10 cellular contexts compared by ENCODE assay signal in the genomic region with DNA sequence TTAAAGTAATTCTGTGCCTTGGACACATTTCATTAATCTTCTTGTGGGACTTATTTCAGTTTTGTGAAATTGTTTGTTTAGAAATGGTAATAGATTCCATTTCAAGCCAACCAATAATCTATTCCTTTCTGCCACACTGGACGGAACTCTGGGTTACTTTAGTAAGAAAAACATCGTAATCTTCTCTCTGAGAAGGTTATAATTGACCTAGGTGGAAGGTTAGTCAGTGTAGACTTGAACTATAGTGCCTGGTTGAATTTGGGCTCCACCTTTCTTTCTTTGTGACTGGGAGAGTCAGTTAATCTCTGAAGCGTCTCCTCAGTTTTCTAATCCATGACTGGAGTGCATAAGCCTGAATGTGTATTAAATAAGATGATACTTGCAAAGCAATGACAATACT.
DNase-seq lines count a peak whose midpoint lies in the region; ATAC-seq, FAIRE-seq and TF ChIP-seq lines count a peak whose summit lies in the region.
"Had no signal": no experiment of that assay in that cellular context is flagged by ENCODE, and none has a peak within 500 bp of the region (broad histone marks: within the 10 kb centered on the region; RNA-seq: fewer than 3 reads in every experiment).

No MANE protein-coding gene starts in this region.

- no peak for ATAC-seq in HepG2
- ATAC-seq in right lobe of liver, result no peak
- peak; percentile 4 for ATAC-seq in HG02763 (IDR thresholded peaks at IDR 0.05; ENCODE audit: unreplicated experiment)
- ATAC-seq in HG03521 (IDR thresholded peaks at IDR 0.05; ENCODE audit: unreplicated experiment), result peak; percentile 15
- ATAC-seq: Panc1 had no signal

- H3K27me3 ChIP-seq in HepG2 (ENCODE audit: control insufficient read depth in 1 of 2, insufficient read depth in 2 of 2, low read length in 2 of 2), result no peaks in the 10 kb centered on the region
- H3K27me3 ChIP-seq in right lobe of liver, result no peaks in the 10 kb centered on the region

- intact Hi-C loops in HepG2 (cut with micrococcal nuclease; ENCODE audit: unreplicated experiment) (loop anchor here (10.0 kb wide), 1 partner anchor 295 kb away; no protein-coding TSS in a partner anchor), right lobe of liver (cut with DNase I) (no loop called here)

- in situ Hi-C loops in HepG2 (cut with HindIII; ENCODE audit: extremely low pct_ligation_motif_present, low pct_unique_long_range_greater_than_20kb), result no loop called here

- no peak for TF ChIP-seq CTCF in HepG2 (CRISPR knock-in tag; IDR thresholded peaks at IDR 0.05)
- no peak for TF ChIP-seq CTCF in right lobe of liver (IDR thresholded peaks at IDR 0.05)
- TF ChIP-seq CTCF in RWPE1 (conservative IDR thresholded peaks at IDR 0.05; ENCODE audit: low read depth), result no peak
- no peak for TF ChIP-seq CTCF in GM20000 (IDR thresholded peaks at IDR 0.05; ENCODE audit: extremely low read depth, missing control alignments)

- H3K9ac ChIP-seq in HepG2 (ENCODE audit: insufficient read depth, low read depth, low read length), result no peak overlapping the region

- no TSS peak for BruUV-seq in HepG2 (replicated peaks; lab: Mats Ljungman, UMichigan)

- TF ChIP-seq EP300 in HepG2 (IDR thresholded peaks at IDR 0.05; ENCODE audit: low read depth in 2 of 2, low read length in 2 of 2) (no peak), HepG2 (CRISPR knock-in tag; IDR thresholded peaks at IDR 0.05; ENCODE audit: borderline replicate concordance) (no peak)

- H3K9me3 ChIP-seq in HepG2 (ENCODE audit: low read length) (no peaks in the 10 kb centered on the region), right lobe of liver (no peaks in the 10 kb centered on the region)

- no peaks in the 10 kb centered on the region for H3K79me2 ChIP-seq in HepG2 (ENCODE audit: insufficient read depth, low read length)

- POLR2A ChIA-PET in HepG2 (lab: Yijun Ruan, JAX), result no interaction called here
- POLR2A ChIA-PET in RWPE1 (lab: Yijun Ruan, JAX; ENCODE audit: low non-redundant PET), result no interaction called here

- H4K20me1 ChIP-seq in HepG2 (ENCODE audit: insufficient read depth, low read length), result no peaks in the 10 kb centered on the region

- FAIRE-seq in HepG2 (lab: Jason Lieb, UNC) (no peak), urothelium cell line (lab: Jason Lieb, UNC) (no peak)
- FAIRE-seq: small intestine had no signal

- H3K27ac ChIP-seq in HepG2 (ENCODE audit: extremely low read length, insufficient read depth, low read length), result no peak overlapping the region
- no peak overlapping the region for H3K27ac ChIP-seq in right lobe of liver
- H3K27ac ChIP-seq in RWPE1, result no peak overlapping the region

- no peak overlapping the region for H3K4me2 ChIP-seq in HepG2 (ENCODE audit: low read depth, low read length)

- peak overlapping the region; percentile 29 for H2AFZ ChIP-seq in HepG2 (ENCODE audit: low read length)

- 36% methylated on average over 3 of the region's 3 CpGs for WGBS in HepG2 (ENCODE audit: low lambda C conversion rate)
- WGBS in right lobe of liver (ENCODE audit: insufficient coverage, low coverage, low lambda C conversion rate, missing lambda C conversion rate), result 69% methylated on average over 3 of the region's 3 CpGs

- H3K4me3 ChIP-seq in HepG2 (replicated peaks in 1 of 3; ENCODE audit: insufficient read depth in 1 of 3, low read depth in 2 of 3, low read length in 3 of 3) (no peak overlapping the region), right lobe of liver (no peak overlapping the region)

- no peak for TF ChIP-seq RAD21 in HepG2 (CRISPR knock-in tag; IDR thresholded peaks at IDR 0.05)

- H3K36me3 ChIP-seq in HepG2 (replicated peaks in 1 of 2; ENCODE audit: control insufficient read depth in 1 of 2, insufficient read depth in 2 of 2, low read length in 2 of 2) (no peaks in the 10 kb centered on the region), right lobe of liver (no peaks in the 10 kb centered on the region)

- H3K4me1 ChIP-seq in HepG2 (ENCODE audit: insufficient read depth, low read length), result no peaks in the 10 kb centered on the region
- H3K4me1 ChIP-seq in right lobe of liver, result no peaks in the 10 kb centered on the region

- CTCF ChIA-PET in HepG2 (lab: Yijun Ruan, JAX; ENCODE audit: low intra/inter-chr PET ratio, low total read pairs) (no interaction called here), RWPE1 (lab: Yijun Ruan, JAX) (no interaction called here)

- DNase-seq in HepG2 (ENCODE audit: low spot score) (no peak), right lobe of liver (no peak), RWPE1 (ENCODE audit: low spot score) (no peak), GM20000 (ENCODE audit: low spot score) (no peak), NCI-H446 (lab: John Stamatoyannopoulos, UW) (no peak), urothelium cell line (ENCODE audit: low spot score) (no peak)

- TF ChIP-seq POLR2A in HepG2 (IDR thresholded peaks at IDR 0.05; ENCODE audit: insufficient read depth in 1 of 2, low read depth in 2 of 2, low read length in 2 of 2) (no peak), right lobe of liver (IDR thresholded peaks at IDR 0.05) (no peak)

TF ChIP-seq in HepG2, 621 proteins besides CTCF, POLR2A, EP300 and RAD21:
- TF ChIP-seq, protein P1, sequence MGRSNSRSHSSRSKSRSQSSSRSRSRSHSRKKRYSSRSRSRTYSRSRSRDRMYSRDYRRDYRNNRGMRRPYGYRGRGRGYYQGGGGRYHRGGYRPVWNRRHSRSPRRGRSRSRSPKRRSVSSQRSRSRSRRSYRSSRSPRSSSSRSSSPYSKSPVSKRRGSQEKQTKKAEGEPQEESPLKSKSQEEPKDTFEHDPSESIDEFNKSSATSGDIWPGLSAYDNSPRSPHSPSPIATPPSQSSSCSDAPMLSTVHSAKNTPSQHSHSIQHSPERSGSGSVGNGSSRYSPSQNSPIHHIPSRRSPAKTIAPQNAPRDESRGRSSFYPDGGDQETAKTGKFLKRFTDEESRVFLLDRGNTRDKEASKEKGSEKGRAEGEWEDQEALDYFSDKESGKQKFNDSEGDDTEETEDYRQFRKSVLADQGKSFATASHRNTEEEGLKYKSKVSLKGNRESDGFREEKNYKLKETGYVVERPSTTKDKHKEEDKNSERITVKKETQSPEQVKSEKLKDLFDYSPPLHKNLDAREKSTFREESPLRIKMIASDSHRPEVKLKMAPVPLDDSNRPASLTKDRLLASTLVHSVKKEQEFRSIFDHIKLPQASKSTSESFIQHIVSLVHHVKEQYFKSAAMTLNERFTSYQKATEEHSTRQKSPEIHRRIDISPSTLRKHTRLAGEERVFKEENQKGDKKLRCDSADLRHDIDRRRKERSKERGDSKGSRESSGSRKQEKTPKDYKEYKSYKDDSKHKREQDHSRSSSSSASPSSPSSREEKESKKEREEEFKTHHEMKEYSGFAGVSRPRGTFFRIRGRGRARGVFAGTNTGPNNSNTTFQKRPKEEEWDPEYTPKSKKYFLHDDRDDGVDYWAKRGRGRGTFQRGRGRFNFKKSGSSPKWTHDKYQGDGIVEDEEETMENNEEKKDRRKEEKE (IDR thresholded peaks at IDR 0.05), result no peak
- TF ChIP-seq ZNF839 (CRISPR knock-in tag; IDR thresholded peaks at IDR 0.05; ENCODE audit: borderline replicate concordance) (no peak), ZNF672 (CRISPR knock-in tag; IDR thresholded peaks at IDR 0.05) (no peak), ZNF180 (CRISPR knock-in tag; IDR thresholded peaks at IDR 0.05; ENCODE audit: borderline replicate concordance, low read depth) (no peak), ZNF737 (CRISPR knock-in tag; IDR thresholded peaks at IDR 0.05; ENCODE audit: borderline replicate concordance) (no peak), ZNF674 (CRISPR knock-in tag; IDR thresholded peaks at IDR 0.05; ENCODE audit: low read depth) (no peak), TOPORS (CRISPR knock-in tag; IDR thresholded peaks at IDR 0.05) (no peak), MAZ (IDR thresholded peaks at IDR 0.05; ENCODE audit: borderline replicate concordance, low read depth, low read length) (no peak), MAZ (CRISPR knock-in tag; IDR thresholded peaks at IDR 0.05; ENCODE audit: low read depth) (no peak), DMAP1 (CRISPR knock-in tag; IDR thresholded peaks at IDR 0.05) (no peak), NFATC3 (CRISPR knock-in tag; IDR thresholded peaks at IDR 0.05) (no peak)
- TF ChIP-seq, protein P2, sequence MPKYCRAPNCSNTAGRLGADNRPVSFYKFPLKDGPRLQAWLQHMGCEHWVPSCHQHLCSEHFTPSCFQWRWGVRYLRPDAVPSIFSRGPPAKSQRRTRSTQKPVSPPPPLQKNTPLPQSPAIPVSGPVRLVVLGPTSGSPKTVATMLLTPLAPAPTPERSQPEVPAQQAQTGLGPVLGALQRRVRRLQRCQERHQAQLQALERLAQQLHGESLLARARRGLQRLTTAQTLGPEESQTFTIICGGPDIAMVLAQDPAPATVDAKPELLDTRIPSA (CRISPR knock-in tag; IDR thresholded peaks at IDR 0.05; ENCODE audit: borderline replicate concordance), result no peak

Comparison
In these comparisons a context has a peak if more than half of its experiments do, and no peak if none do; other contexts are left out.
1. ATAC-seq: peak in HG02763 (single experiment) and HG03521 (single experiment); none in HepG2 (single experiment) and right lobe of liver (0 of 4).